25 cellular contexts compared by ENCODE assay signal in the genomic region with DNA sequence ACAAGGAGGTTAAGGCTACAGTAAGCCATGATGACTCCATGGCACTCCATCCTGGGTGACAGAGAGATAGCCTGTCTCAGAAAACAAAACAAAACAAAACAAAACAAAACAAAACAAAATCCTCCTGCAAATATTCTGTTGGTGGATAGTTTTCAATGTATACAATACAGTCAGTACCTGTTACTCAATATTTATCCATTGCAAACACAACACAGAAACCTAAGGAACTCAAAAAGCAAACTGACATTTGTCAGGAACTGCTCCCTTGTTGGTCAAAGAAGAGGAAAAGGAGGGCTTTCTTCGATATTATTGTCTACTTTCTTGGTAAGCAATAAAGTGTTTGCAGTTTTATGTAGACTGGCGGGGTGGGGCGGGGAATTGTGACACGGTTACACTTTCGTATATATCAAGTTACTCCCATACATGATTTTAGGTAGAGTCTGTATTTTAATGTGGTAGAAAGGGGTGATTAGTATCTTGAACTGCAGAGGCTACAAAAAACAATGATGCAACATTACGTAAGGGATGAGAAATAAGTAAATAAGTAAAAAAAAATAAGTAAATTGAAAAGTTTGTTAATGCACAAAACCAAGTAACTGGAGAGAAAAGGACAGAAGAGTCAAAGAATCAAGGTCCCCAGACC. TPM values are rescaled to one million over a fixed set of nuclear protein-coding genes. Genes with fewer than 3 reads are reported as not detected.
DNase-seq lines count a peak whose midpoint lies in the region; ATAC-seq and TF ChIP-seq lines count a peak whose summit lies in the region.
"Had no signal": no experiment of that assay in that cellular context is flagged by ENCODE, and none has a peak within 500 bp of the region (broad histone marks: within the 10 kb centered on the region; RNA-seq: fewer than 3 reads in every experiment).

No MANE protein-coding gene starts in this region.

- no peak overlapping the region for H3K9ac ChIP-seq in smooth muscle cell (ENCODE audit: low read depth)
- H3K9ac ChIP-seq: SK-N-SH had no signal

- H3K27me3 Mint-ChIP-seq in GM23338 (ENCODE audit: insufficient read depth, low read depth, poor library complexity) (peaks cover 5% of the 10 kb centered on the region), glutamatergic neuron (ENCODE audit: unreplicated experiment) (peaks cover 1% of the 10 kb centered on the region)
- H3K27me3 Mint-ChIP-seq: activated CD4-positive, alpha-beta memory T cell treated with anti-CD3 and anti-CD28 coated beads, Interleukin-2, amount 10 ng/mL, durations not matched to agents 7 days and 5 days; B cell; central memory CD8-positive, alpha-beta T cell had no signal

- no peaks in the 10 kb centered on the region for H3K9me2 ChIP-seq in GM23338 (ENCODE audit: insufficient read depth)
- no peaks in the 10 kb centered on the region for H3K9me2 ChIP-seq in PC-9 (ENCODE audit: insufficient read depth)
- H3K9me2 ChIP-seq: SK-N-SH had no signal

- BruUV-seq in PC-9 (replicated peaks; lab: Mats Ljungman, UMichigan) = no TSS peak

- H3K79me2 ChIP-seq in GM23338 (replicated peaks; ENCODE audit: insufficient read depth) (peaks cover 100% of the 10 kb centered on the region), PC-9 (ENCODE audit: low read depth) (peaks cover 78% of the 10 kb centered on the region), smooth muscle cell (ENCODE audit: low read depth) (peaks cover 99% of the 10 kb centered on the region)

- H3K4me1 ChIP-seq in GM23338 (ENCODE audit: insufficient read depth) (peaks cover 58% of the 10 kb centered on the region), PC-9 (replicated peaks; ENCODE audit: insufficient read depth) (peaks cover 39% of the 10 kb centered on the region), smooth muscle cell (ENCODE audit: low read depth) (peaks cover 3% of the 10 kb centered on the region)

- H3F3A ChIP-seq in GM23338 (replicated peaks; ENCODE audit: low read depth) (no peaks in the 10 kb centered on the region), PC-9 (ENCODE audit: insufficient read depth, low read depth) (peaks cover 23% of the 10 kb centered on the region; the same call in 1 of the 2 replicates), smooth muscle cell (ENCODE audit: low read depth) (peaks cover 21% of the 10 kb centered on the region)

- H3K27ac ChIP-seq in GM23338 (ENCODE audit: low read depth) = peak overlapping the region; percentile 27
- H3K27ac ChIP-seq in PC-9 = peak overlapping the region; percentile 69; the same call in 1 of the 2 replicates
- peak overlapping the region; percentile 83 for H3K27ac ChIP-seq in smooth muscle cell (ENCODE audit: low read depth)
- H3K27ac ChIP-seq: tibial artery had no signal

- ATAC-seq in GM23338 = no peak
- ATAC-seq: gastroesophageal sphincter, natural killer cell had no signal

- intact Hi-C loops in PC-9 (cut with micrococcal nuclease; ENCODE audit: unreplicated experiment) = no loop called here

- TF ChIP-seq CTCF in GM23338 (conservative IDR thresholded peaks at IDR 0.05; ENCODE audit: low read depth in 2 of 2) (no peak), PC-9 (conservative IDR thresholded peaks at IDR 0.05) (no peak), glutamatergic neuron (IDR thresholded peaks at IDR 0.05; ENCODE audit: partially characterized antibody, unreplicated experiment) (no peak), smooth muscle cell (IDR thresholded peaks at IDR 0.05; ENCODE audit: borderline replicate concordance, insufficient read depth, poor library complexity, severe bottlenecking) (no peak), GM13977 (IDR thresholded peaks at IDR 0.05; ENCODE audit: extremely low read depth, insufficient read depth, missing control alignments) (no peak)

- POLR2A ChIA-PET in PC-9 (lab: Charles Lee; ENCODE audit: unreplicated experiment) = no interaction called here

- H2AFZ ChIP-seq in GM23338 = no peak overlapping the region
- H2AFZ ChIP-seq in PC-9 = no peak overlapping the region
- H2AFZ ChIP-seq in smooth muscle cell (ENCODE audit: low read depth) = no peak overlapping the region

- H3K9me3 ChIP-seq in PC-9 (ENCODE audit: insufficient read depth, low read depth) (no peaks in the 10 kb centered on the region), smooth muscle cell (replicated peaks; ENCODE audit: low read depth) (no peaks in the 10 kb centered on the region)
- H3K9me3 ChIP-seq: esophagus muscularis mucosa, gastroesophageal sphincter, SK-N-SH, tibial artery had no signal

- no peaks in the 10 kb centered on the region; the same call in 1 of the 2 replicates for H3K36me3 ChIP-seq in GM23338 (ENCODE audit: insufficient read depth)
- H3K36me3 ChIP-seq in PC-9 (ENCODE audit: low read depth) = no peaks in the 10 kb centered on the region
- no peaks in the 10 kb centered on the region for H3K36me3 ChIP-seq in smooth muscle cell (ENCODE audit: low read depth)
- H3K36me3 ChIP-seq: esophagus muscularis mucosa, gastroesophageal sphincter, tibial artery had no signal

- no peaks in the 10 kb centered on the region for H3K27me3 ChIP-seq in GM23338 (ENCODE audit: insufficient read depth)
- H3K27me3 ChIP-seq in PC-9 (ENCODE audit: insufficient read depth, low read depth) = no peaks in the 10 kb centered on the region
- no peaks in the 10 kb centered on the region for H3K27me3 ChIP-seq in smooth muscle cell (ENCODE audit: low read depth)
- H3K27me3 ChIP-seq: esophagus muscularis mucosa, gastroesophageal sphincter, tibial artery had no signal

- H3K4me2 ChIP-seq in GM23338 (no peak overlapping the region), PC-9 (no peak overlapping the region), smooth muscle cell (no peak overlapping the region)
- H3K4me2 ChIP-seq: SK-N-SH had no signal

- DNase-seq in GM23338 (ENCODE audit: low spot score) (no peak), PC-9 (no peak), glutamatergic neuron (no peak), smooth muscle cell (lab: John Stamatoyannopoulos, UW; ENCODE audit: unreplicated experiment) (no peak), GM13977 (ENCODE audit: low spot score) (no peak), AG20443 (ENCODE audit: low spot score) (no peak)
- no peak for DNase-seq in stimulated activated CD4-positive, alpha-beta T cell treated with anti-CD3 and anti-CD28 coated beads, Interleukin-1b, Interleukin-23, amount 100 ng/mL, for 48 hours
- DNase-seq: activated CD4-positive, alpha-beta memory T cell treated with anti-CD3 and anti-CD28 coated beads, Interleukin-2, amount 10 ng/mL, durations not matched to agents 7 days and 5 days; activated CD4-positive, CD25-positive, alpha-beta regulatory T cell; activated T-cell treated with anti-CD3 and anti-CD28 coated beads, Interleukin-2, amount 50 U/mL, for 1 hour; kidney glomerular epithelial cell; natural killer cell; NCI-H146; NCI-H345; posterior cingulate gyrus; RPMI8226; SK-N-SH; stimulated activated CD4-positive, alpha-beta T cell treated with anti-CD3 and anti-CD28 coated beads, Interleukin-2, amount 100 ng/mL, for 24 hours; stimulated activated naive CD4-positive, alpha-beta T cell; tibial artery had no signal

- in situ Hi-C loops in GM13977 (cut with MboI; ENCODE audit: low pct_unique_long_range_greater_than_20kb, low sequenced_read_pairs, unreplicated experiment) = no loop called here

- 94% methylated on average over 6 of the region's 6 CpGs for WGBS in smooth muscle cell (ENCODE audit: low lambda C conversion rate)

- no peaks in the 10 kb centered on the region for H3K9me3 Mint-ChIP-seq in GM23338
- peaks cover 3% of the 10 kb centered on the region for H3K9me3 Mint-ChIP-seq in glutamatergic neuron (ENCODE audit: unreplicated experiment)
- H3K9me3 Mint-ChIP-seq: activated CD4-positive, alpha-beta memory T cell treated with anti-CD3 and anti-CD28 coated beads, Interleukin-2, amount 10 ng/mL, durations not matched to agents 7 days and 5 days; central memory CD8-positive, alpha-beta T cell; memory B cell had no signal

- CTCF ChIA-PET in PC-9 (lab: Charles Lee) = no interaction called here

- H3K4me3 Mint-ChIP-seq in GM23338 (no peak overlapping the region), glutamatergic neuron (ENCODE audit: unreplicated experiment) (no peak overlapping the region)
- H3K4me3 Mint-ChIP-seq: activated CD4-positive, alpha-beta memory T cell treated with anti-CD3 and anti-CD28 coated beads, Interleukin-2, amount 10 ng/mL, durations not matched to agents 7 days and 5 days; B cell; central memory CD8-positive, alpha-beta T cell; memory B cell; natural killer cell had no signal

- H3K36me3 Mint-ChIP-seq in GM23338 (ENCODE audit: low read depth) (peaks cover 32% of the 10 kb centered on the region; the same call in 2 of the 3 replicates), glutamatergic neuron (ENCODE audit: unreplicated experiment) (no peaks in the 10 kb centered on the region)
- H3K36me3 Mint-ChIP-seq: natural killer cell had no signal

- H3K27ac Mint-ChIP-seq in GM23338 (peak overlapping the region; percentile 95), glutamatergic neuron (ENCODE audit: unreplicated experiment) (peak overlapping the region; percentile 28)
- H3K27ac Mint-ChIP-seq: activated CD4-positive, alpha-beta memory T cell treated with anti-CD3 and anti-CD28 coated beads, Interleukin-2, amount 10 ng/mL, durations not matched to agents 7 days and 5 days; B cell; memory B cell; natural killer cell had no signal

- H3K4me3 ChIP-seq in GM23338 (no peak overlapping the region), PC-9 (no peak overlapping the region), smooth muscle cell (no peak overlapping the region)
- H3K4me3 ChIP-seq: esophagus muscularis mucosa, gastroesophageal sphincter, tibial artery had no signal

- H3K4me1 Mint-ChIP-seq in GM23338 = peaks cover 69% of the 10 kb centered on the region
- peaks cover 5% of the 10 kb centered on the region for H3K4me1 Mint-ChIP-seq in glutamatergic neuron (ENCODE audit: low read depth, unreplicated experiment)
- H3K4me1 Mint-ChIP-seq: central memory CD8-positive, alpha-beta T cell; natural killer cell had no signal

- H4K20me1 ChIP-seq in GM23338 (replicated peaks; ENCODE audit: insufficient read depth) (peaks cover 51% of the 10 kb centered on the region), PC-9 (ENCODE audit: insufficient read depth) (no peaks in the 10 kb centered on the region), smooth muscle cell (ENCODE audit: low read depth) (peaks cover 95% of the 10 kb centered on the region)

RNA-seq across cellular contexts. Expression of gene APP, which starts 31.8 kb away (rescaled TPM):
- total RNA-seq in GM23338 (2014; rRNA removed; shearing (Covaris generic)) = 383 and 444 TPM in 2 replicates
- 59.8 and 69.4 TPM in 2 replicates for polyA plus RNA-seq in GM23338 (2016; fragmentation: Nextera tagmentation; extraction: Ambion mirVana)
- 224 and 269 TPM in 2 replicates for total RNA-seq in PC-9 (2021)
- total RNA-seq in glutamatergic neuron (ENCODE audit: unreplicated experiment) = 735 TPM
- total RNA-seq in smooth muscle cell = 431 and 459 TPM in 2 replicates
- polyA plus RNA-seq in smooth muscle cell = 61.6 and 65.3 TPM in 2 replicates

Comparison
In these comparisons a context has a peak if more than half of its experiments do, and no peak if none do; other contexts are left out.
1. H3K27ac ChIP-seq: peak in every context shown above with its lines; median percentile 83 in smooth muscle cell; 69 in PC-9; 27 in GM23338.